In the genomic region with DNA sequence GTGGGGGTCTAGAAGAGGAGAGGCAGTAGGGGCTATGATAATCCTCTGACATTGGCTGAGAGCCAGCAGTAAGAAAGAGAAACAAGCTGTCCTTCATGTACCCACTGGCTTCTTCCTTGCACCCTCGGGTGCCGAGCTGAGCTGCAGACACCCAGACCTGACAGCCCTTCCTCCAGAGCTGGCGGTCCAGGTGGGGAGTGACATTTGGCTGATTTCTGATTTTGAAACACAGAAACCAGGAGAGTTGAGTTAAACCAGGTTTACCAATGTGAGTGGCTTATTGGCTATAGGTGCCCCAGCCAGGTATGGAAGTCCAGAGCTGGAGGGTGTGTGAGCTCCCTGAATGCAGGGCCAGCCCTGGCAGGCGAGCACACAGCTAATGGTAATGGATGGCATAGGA, we compare ENCODE assay signal across 20 cellular contexts. TPM values are rescaled to one million over a fixed set of nuclear protein-coding genes. Genes with fewer than 3 reads are reported as not detected.
"Had no signal": no experiment of that assay in that cellular context is flagged by ENCODE, and none has a peak within 500 bp of the region (broad histone marks: within the 10 kb centered on the region; RNA-seq: fewer than 3 reads in every experiment).

No MANE protein-coding gene starts in this region.

- FAIRE-seq: TTC549 had no signal

- H3K4me3 ChIP-seq: heart left ventricle, skin epidermis had no signal

- H3K36me3 ChIP-seq: heart left ventricle had no signal

- H3K27ac ChIP-seq: heart left ventricle had no signal

- H3K27me3 ChIP-seq: heart left ventricle had no signal

- H3K9me3 ChIP-seq: heart left ventricle had no signal

- DNase-seq: activated CD4-positive, alpha-beta T cell treated with anti-CD3 and anti-CD28 coated beads, Interleukin-2, amount 50 U/mL, for 1 hour; activated CD8-positive, alpha-beta memory T cell treated with anti-CD3 and anti-CD28 coated beads for 24 hours; activated naive CD8-positive, alpha-beta T cell treated with anti-CD3 and anti-CD28 coated beads for 36 hours; amygdala; cortex of kidney; effector memory CD4-positive, alpha-beta T cell; foreskin melanocyte; heart left ventricle; left cardiac atrium; mammary epithelial cell; naive B cell; retina; stimulated activated CD4-positive, alpha-beta T cell treated with anti-CD3 and anti-CD28 coated beads, Interleukin-15, amount 100 ng/mL, for 24 hours; stimulated activated CD4-positive, alpha-beta T cell treated with anti-CD3 and anti-CD28 coated beads, Interleukin-4, amount 100 ng/mL, for 24 hours; stimulated activated naive CD4-positive, alpha-beta T cell; substantia nigra; T-helper 2 cell had no signal

- ATAC-seq: heart left ventricle, left cardiac atrium had no signal

RNA-seq across cellular contexts. Expression of a gene that starts 59.2 kb away (rescaled TPM):
- polyA plus RNA-seq: fibroblast of lung had no signal
